In genomic region chr9:28999806-29000205, GRCh38 we compare ENCODE assay signal across 14 cellular contexts.
"Had no signal": no experiment of that assay in that cellular context is flagged by ENCODE, and none has a peak within 500 bp of the region (broad histone marks: within the 10 kb centered on the region; RNA-seq: fewer than 3 reads in every experiment).

No MANE protein-coding gene starts in this region.

- H3K4me3 ChIP-seq: cardiac muscle cell, dorsolateral prefrontal cortex, ovary, spleen, suprapubic skin, upper lobe of left lung had no signal

- H3K4me1 ChIP-seq: spleen, suprapubic skin, upper lobe of left lung had no signal

- H3K36me3 ChIP-seq: cardiac muscle cell, ovary, spleen, suprapubic skin, upper lobe of left lung had no signal

- H3K4me3 Mint-ChIP-seq: activated CD8-positive, alpha-beta T cell treated with anti-CD3 and anti-CD28 coated beads for 36 hours; activated T-cell treated with anti-CD3 and anti-CD28 coated beads, Interleukin-2, amount 50 U/mL, for 4 hours; stimulated activated naive CD8-positive, alpha-beta T cell treated with anti-CD3 and anti-CD28 coated beads, Interleukin-15, Interleukin-2, amounts not matched to agents 100 ng/mL and 50 ng/mL, for 24 hours; WTC11 had no signal

- H3K27ac ChIP-seq: cardiac muscle cell, dorsolateral prefrontal cortex, ovary, spleen, suprapubic skin, upper lobe of left lung had no signal

- H3K27me3 Mint-ChIP-seq: activated CD8-positive, alpha-beta T cell treated with anti-CD3 and anti-CD28 coated beads for 36 hours; stimulated activated naive CD8-positive, alpha-beta T cell treated with anti-CD3 and anti-CD28 coated beads, Interleukin-15, Interleukin-2, amounts not matched to agents 100 ng/mL and 50 ng/mL, for 24 hours had no signal

- DNase-seq: activated CD4-positive, alpha-beta T cell treated with anti-CD3 and anti-CD28 coated beads for 4 hours; activated CD8-positive, alpha-beta T cell treated with anti-CD3 and anti-CD28 coated beads for 36 hours; activated effector memory CD4-positive, alpha-beta T cell treated with Interleukin-2 at 50 U/mL for 16 hours; activated naive CD4-positive, alpha-beta T cell treated with anti-CD3 and anti-CD28 coated beads, Interleukin-2, amount 50 U/mL, for 16 hours; activated T-cell treated with anti-CD3 and anti-CD28 coated beads, Interleukin-2, amount 50 U/mL, for 4 hours; dorsolateral prefrontal cortex; hypothalamus; ovary; spleen; upper lobe of left lung had no signal

- H3K9me3 Mint-ChIP-seq: stimulated activated naive CD8-positive, alpha-beta T cell treated with anti-CD3 and anti-CD28 coated beads, Interleukin-15, Interleukin-2, amounts not matched to agents 100 ng/mL and 50 ng/mL, for 24 hours had no signal

- H3K27ac Mint-ChIP-seq: activated CD8-positive, alpha-beta T cell treated with anti-CD3 and anti-CD28 coated beads for 36 hours; stimulated activated naive CD8-positive, alpha-beta T cell treated with anti-CD3 and anti-CD28 coated beads, Interleukin-15, Interleukin-2, amounts not matched to agents 100 ng/mL and 50 ng/mL, for 24 hours; WTC11 had no signal

- H3K4me1 Mint-ChIP-seq: WTC11 had no signal

- H3K27me3 ChIP-seq: dorsolateral prefrontal cortex, ovary, spleen, suprapubic skin, upper lobe of left lung had no signal

- H3K9me3 ChIP-seq: ovary, suprapubic skin, upper lobe of left lung had no signal
